Comparison of ENCODE assay signal across 21 cellular contexts in the genomic region with DNA sequence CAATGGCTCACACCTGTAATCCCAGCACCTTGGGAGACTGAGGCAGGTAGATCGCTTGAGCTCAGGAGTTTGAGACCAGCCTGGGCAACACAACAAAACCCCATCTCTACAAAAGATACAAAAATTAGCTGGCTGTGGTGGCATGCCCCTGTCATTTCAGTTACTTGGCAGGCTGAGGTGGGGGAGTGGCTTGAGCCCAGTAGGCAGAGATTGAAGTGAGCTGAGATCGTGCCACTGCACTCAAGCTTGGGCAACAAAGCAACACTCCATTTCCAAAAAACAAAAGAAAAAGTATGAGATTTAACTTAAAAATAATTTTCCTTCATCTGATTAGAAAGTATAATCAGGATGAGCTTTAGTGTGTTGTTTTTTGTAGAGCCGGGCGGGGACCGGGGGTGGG. TPM values are rescaled to one million over a fixed set of nuclear protein-coding genes. Genes with fewer than 3 reads are reported as not detected.
A peak's percentile ranks its signal among the peaks of the same experiment; 100 is the strongest.
DNase-seq lines count a peak whose midpoint lies in the region; ATAC-seq, FAIRE-seq and TF ChIP-seq lines count a peak whose summit lies in the region.
"Had no signal": no experiment of that assay in that cellular context is flagged by ENCODE, and none has a peak within 500 bp of the region (broad histone marks: within the 10 kb centered on the region; RNA-seq: fewer than 3 reads in every experiment).

No MANE protein-coding gene starts in this region.

- no peak for TF ChIP-seq EP300 in GM12878 (IDR thresholded peaks at IDR 0.05; ENCODE audit: borderline replicate concordance in 1 of 2, control insufficient read depth in 1 of 2, low read depth in 2 of 2, low read length in 2 of 2)

- peak overlapping the region; percentile 18 for H3K27ac Mint-ChIP-seq in activated naive CD4-positive, alpha-beta T cell treated with anti-CD3 and anti-CD28 coated beads for 36 hours
- H3K27ac Mint-ChIP-seq in activated naive CD4-positive, alpha-beta T cell treated with anti-CD3 and anti-CD28 coated beads, Interleukin-2, amount 10 ng/mL, durations not matched to agents 7 days and 5 days: no peak overlapping the region
- H3K27ac Mint-ChIP-seq: GM23338 had no signal

- H2AFZ ChIP-seq in GM12878 (ENCODE audit: control insufficient read depth, low read depth, low read length): no peak overlapping the region

- peak overlapping the region; percentile 98 for H3K4me2 ChIP-seq in GM12878 (ENCODE audit: control insufficient read depth, insufficient read depth)
- H3K4me2 ChIP-seq: GM23338 had no signal

- H3K27ac ChIP-seq in GM12878 (ENCODE audit: control insufficient read depth, insufficient read depth) (peak overlapping the region; percentile 84), vagina (no peak overlapping the region)
- H3K27ac ChIP-seq: HL-60, SJCRH30 had no signal

- peak; percentile 19 for DNase-seq in activated naive CD4-positive, alpha-beta T cell treated with anti-CD3 and anti-CD28 coated beads for 36 hours
- no peak for DNase-seq in activated naive CD4-positive, alpha-beta T cell treated with anti-CD3 and anti-CD28 coated beads, Interleukin-2, amount 10 ng/mL, durations not matched to agents 7 days and 5 days
- DNase-seq in MG63: peak; percentile 14
- DNase-seq in GM12878 (ENCODE audit: low read depth, low spot score): no peak
- DNase-seq in GM10266 (ENCODE audit: extremely low spot score): no peak
- DNase-seq in vagina (ENCODE audit: extremely low spot score in 2 of 2): no peak
- DNase-seq: AML-193; CD4-positive, alpha-beta memory T cell; DMS79 treated with DMSO at 0.1 percent for 48 hours; GDM1; NCI-H1105; NCI-H187 treated with DMSO at 0.1 percent for 48 hours; NCI-H446; NCI-H774; OCI-M1; SJCRH30 had no signal

- in situ Hi-C loops in GM12878 (cut with MboI): no loop called here

- no peak for TF ChIP-seq RAD21 in GM12878 (IDR thresholded peaks at IDR 0.05; ENCODE audit: insufficient read depth, low read depth, low read length)

- 41% methylated on average over 5 of the region's 5 CpGs for WGBS in GM12878 (ENCODE audit: insufficient coverage, insufficient replicate concordance, low lambda C conversion rate, missing lambda C conversion rate)

- peaks cover 15% of the 10 kb centered on the region; the same call in 1 of the 2 replicates for H3K79me2 ChIP-seq in GM12878 (ENCODE audit: control insufficient read depth, insufficient read depth, low read length)

- SMC1A ChIA-PET in GM12878 (lab: Charles Lee; ENCODE audit: uncharacterized antibody, unreplicated experiment): interaction anchor here (0.8 to 12.8 kb wide), 27 partner anchors 9 to 244 kb away, joined by 3 to 526 read pairs (median 6); partner anchors contain the start of gene BCAT1

- no peaks in the 10 kb centered on the region for H3K27me3 ChIP-seq in MG63
- H3K27me3 ChIP-seq in GM12878 (replicated peaks in 1 of 2; ENCODE audit: control insufficient read depth in 2 of 2, insufficient read depth in 2 of 2, low read length in 1 of 2): no peaks in the 10 kb centered on the region
- H3K27me3 ChIP-seq in vagina: no peaks in the 10 kb centered on the region
- H3K27me3 ChIP-seq: SJCRH30 had no signal

- no peak overlapping the region for H3K4me3 Mint-ChIP-seq in activated naive CD4-positive, alpha-beta T cell treated with anti-CD3 and anti-CD28 coated beads for 36 hours
- H3K4me3 Mint-ChIP-seq in activated naive CD4-positive, alpha-beta T cell treated with anti-CD3 and anti-CD28 coated beads, Interleukin-2, amount 10 ng/mL, durations not matched to agents 7 days and 5 days: no peak overlapping the region
- H3K4me3 Mint-ChIP-seq: CD4-positive, alpha-beta memory T cell; GM23338 had no signal

- H4K20me1 ChIP-seq in GM12878 (ENCODE audit: control insufficient read depth, insufficient read depth): no peaks in the 10 kb centered on the region

- FAIRE-seq in GM12878 (lab: Jason Lieb, UNC): no peak
- FAIRE-seq: K562 had no signal

- ATAC-seq in GM12878 (peak; percentile 32), GM18867 (IDR thresholded peaks at IDR 0.05; ENCODE audit: unreplicated experiment) (no peak), HG02840 (IDR thresholded peaks at IDR 0.05; ENCODE audit: low FRiP score, unreplicated experiment) (no peak)
- ATAC-seq: GM23338, K562 had no signal

- intact Hi-C loops in activated naive CD4-positive, alpha-beta T cell treated with anti-CD3 and anti-CD28 coated beads for 36 hours (cut with micrococcal nuclease): no loop called here
- intact Hi-C loops in GM12878 (cut with micrococcal nuclease; ENCODE audit: unreplicated experiment): loop anchor here (2.0 kb wide), 1 partner anchor 46 kb away; no protein-coding TSS in a partner anchor
- intact Hi-C loops in vagina (cut with DNase I): no loop called here

- TF ChIP-seq POLR2A in GM12878 (IDR thresholded peaks at IDR 0.05; ENCODE audit: low read depth, low read length): no peak
- no peak for TF ChIP-seq POLR2A in vagina (IDR thresholded peaks at IDR 0.05)

- no peaks in the 10 kb centered on the region for H3K36me3 ChIP-seq in MG63
- H3K36me3 ChIP-seq in GM12878 (ENCODE audit: control insufficient read depth in 2 of 2, insufficient read depth in 2 of 2, low read length in 1 of 2): no peaks in the 10 kb centered on the region
- no peaks in the 10 kb centered on the region for H3K36me3 ChIP-seq in vagina
- H3K36me3 ChIP-seq: SJCRH30 had no signal

- RAD21 ChIA-PET in GM12878 (lab: Charles Lee; ENCODE audit: unreplicated experiment): interaction anchor here (0.8 to 13.0 kb wide), 18 partner anchors 8 to 391 kb away, joined by 3 to 462 read pairs (median 6); partner anchors contain the start of gene BCAT1

- H3K9ac ChIP-seq in GM12878 (ENCODE audit: control insufficient read depth, insufficient read depth, low read length): peak overlapping the region; percentile 2; the same call in 1 of the 2 replicates

- no peaks in the 10 kb centered on the region for H3K9me3 ChIP-seq in MG63
- no peaks in the 10 kb centered on the region; the same call in 2 of the 3 replicates for H3K9me3 ChIP-seq in GM12878 (replicated peaks; ENCODE audit: control insufficient read depth, insufficient read depth, low read length)
- H3K9me3 ChIP-seq in vagina: no peaks in the 10 kb centered on the region
- H3K9me3 ChIP-seq: SJCRH30 had no signal

- H3K9me3 Mint-ChIP-seq in activated naive CD4-positive, alpha-beta T cell treated with anti-CD3 and anti-CD28 coated beads for 36 hours: no peaks in the 10 kb centered on the region
- no peaks in the 10 kb centered on the region for H3K9me3 Mint-ChIP-seq in activated naive CD4-positive, alpha-beta T cell treated with anti-CD3 and anti-CD28 coated beads, Interleukin-2, amount 10 ng/mL, durations not matched to agents 7 days and 5 days
- H3K9me3 Mint-ChIP-seq: CD4-positive, alpha-beta memory T cell; GM23338 had no signal

- BruUV-seq in GM12878 (replicated peaks; lab: Mats Ljungman, UMichigan): no TSS peak

- TF ChIP-seq CTCF in GM12878 (IDR thresholded peaks at IDR 0.05 in 2 of 3, conservative IDR thresholded peaks at IDR 0.05 in 1 of 3; ENCODE audit: control insufficient read depth in 2 of 3, extremely low read depth in 1 of 3, insufficient read depth in 1 of 3, low read depth in 3 of 3, low read length in 3 of 3) (no peak), GM10266 (IDR thresholded peaks at IDR 0.05; ENCODE audit: control insufficient read depth, insufficient read depth, low read depth, missing control alignments) (no peak), vagina (IDR thresholded peaks at IDR 0.05) (no peak)

- CTCF ChIA-PET in activated naive CD4-positive, alpha-beta T cell treated with anti-CD3 and anti-CD28 coated beads for 36 hours (lab: Charles Lee): interaction anchor here (1.7 to 2.8 kb wide), 3 partner anchors 55 to 134 kb away, joined by 5 to 14 read pairs (median 11); a partner anchor contains a TSS
- CTCF ChIA-PET in activated naive CD4-positive, alpha-beta T cell treated with anti-CD3 and anti-CD28 coated beads, Interleukin-2, amount 10 ng/mL, durations not matched to agents 7 days and 5 days (lab: Charles Lee): interaction anchor here (2.0 kb wide), 1 partner anchor 159 kb away, joined by 4 read pairs; no protein-coding TSS in a partner anchor
- CTCF ChIA-PET in GM12878 (lab: Yijun Ruan, JAX): interaction anchor here (0.7 to 12.0 kb wide), 14 partner anchors 12 to 182 kb away, joined by 3 to 141 read pairs (median 6); a partner anchor contains a TSS

- POLR2A ChIA-PET in GM12878 (lab: Charles Lee): interaction anchor here (0.6 to 10.0 kb wide), 7 partner anchors 9 to 174 kb away, joined by 3 to 297 read pairs (median 6); a partner anchor contains a TSS

- H3K4me1 ChIP-seq in GM12878 (ENCODE audit: control insufficient read depth, insufficient read depth, low read length) (peaks cover 68% of the 10 kb centered on the region), vagina (peaks cover 9% of the 10 kb centered on the region)

- H3K36me3 Mint-ChIP-seq in activated naive CD4-positive, alpha-beta T cell treated with anti-CD3 and anti-CD28 coated beads for 36 hours (ENCODE audit: low read depth): no peaks in the 10 kb centered on the region
- no peaks in the 10 kb centered on the region for H3K36me3 Mint-ChIP-seq in activated naive CD4-positive, alpha-beta T cell treated with anti-CD3 and anti-CD28 coated beads, Interleukin-2, amount 10 ng/mL, durations not matched to agents 7 days and 5 days
- H3K36me3 Mint-ChIP-seq: CD4-positive, alpha-beta memory T cell had no signal

- H3K4me3 ChIP-seq in MG63 (no peak overlapping the region), GM12878 (peak overlapping the region; percentile 65), vagina (no peak overlapping the region)
- H3K4me3 ChIP-seq: GM23338, K562, SJCRH30 had no signal

- no peaks in the 10 kb centered on the region for H3K27me3 Mint-ChIP-seq in activated naive CD4-positive, alpha-beta T cell treated with anti-CD3 and anti-CD28 coated beads for 36 hours (ENCODE audit: low read depth)
- no peaks in the 10 kb centered on the region for H3K27me3 Mint-ChIP-seq in activated naive CD4-positive, alpha-beta T cell treated with anti-CD3 and anti-CD28 coated beads, Interleukin-2, amount 10 ng/mL, durations not matched to agents 7 days and 5 days
- H3K27me3 Mint-ChIP-seq: CD4-positive, alpha-beta memory T cell had no signal

- H3K4me1 Mint-ChIP-seq in activated naive CD4-positive, alpha-beta T cell treated with anti-CD3 and anti-CD28 coated beads for 36 hours (ENCODE audit: low read depth): peaks cover 36% of the 10 kb centered on the region
- peaks cover 14% of the 10 kb centered on the region for H3K4me1 Mint-ChIP-seq in activated naive CD4-positive, alpha-beta T cell treated with anti-CD3 and anti-CD28 coated beads, Interleukin-2, amount 10 ng/mL, durations not matched to agents 7 days and 5 days
- H3K4me1 Mint-ChIP-seq: GM23338 had no signal

RNA-seq across cellular contexts. Expression of gene BCAT1, which starts 47.9 kb away (rescaled TPM):
- total RNA-seq in activated naive CD4-positive, alpha-beta T cell treated with anti-CD3 and anti-CD28 coated beads for 36 hours: 10 to 100 TPM; 16.4 to 16.7 TPM
- 49.6 and 61.5 TPM in 2 replicates for total RNA-seq in MG63 (2014; rRNA removed; shearing (Covaris generic); ENCODE audit: low replicate concordance)
- 74.1 and 84.6 TPM in 2 replicates for total RNA-seq in GM12878 (2013; cell fraction: nucleolus; rRNA removed)
- total RNA-seq in GM12878 (2014; rRNA removed) (89.3 and 106 TPM in 2 replicates), GM12878 (2014; rRNA removed; fragmentation: Illumina TruSeq; extraction: Trizol) (122 and 123 TPM in 2 replicates), GM12878 (2021) (187 and 203 TPM in 2 replicates), vagina (20.6 TPM)
- polyA plus RNA-seq in GM12878 (2011; ENCODE audit: low read depth): 14.8 TPM
- polyA plus RNA-seq in GM12878 (2011; rRNA removed) (31.2 and 47.4 TPM in 2 replicates), GM12878 (2014; fragmentation: Illumina TruSeq; extraction: Trizol) (74.4 and 107 TPM in 2 replicates), GM12878 (2014; fragmentation: Nextera tagmentation; extraction: Ambion mirVana) (10 to 100 TPM; 26.2 to 38.1 TPM), GM12878 (2014; rRNA removed) (44.6 and 50.4 TPM in 2 replicates), GM12878 (2016; fragmentation: Nextera tagmentation; extraction: Ambion mirVana) (100 to 1,000 TPM; 153 to 162 TPM)
- 10.6 and 17.6 TPM in 2 replicates for polyA plus RNA-seq in GM12878 (2011; cell fraction: cytosol; rRNA removed)
- polyA plus RNA-seq in GM12878 (2011; cell fraction: nucleus; rRNA removed): 15.1 and 18.7 TPM in 2 replicates
- 21.9 and 34.6 TPM in 2 replicates for polyA plus RNA-seq in GM12878 (2012)
- 61.8 and 62.7 TPM in 2 replicates for polyA minus RNA-seq in GM12878 (2011; rRNA and poly(A)+ RNA removed)
- 35.9 and 38.3 TPM in 2 replicates for polyA minus RNA-seq in GM12878 (2011; cell fraction: cytosol; rRNA and poly(A)+ RNA removed)
- 27.0 and 40.6 TPM in 2 replicates for polyA minus RNA-seq in GM12878 (2011; cell fraction: nucleus; rRNA and poly(A)+ RNA removed)

Comparison
In these comparisons a context has a peak if more than half of its experiments do, and no peak if none do; other contexts are left out.
1. DNase-seq: peak in activated naive CD4-positive, alpha-beta T cell treated with anti-CD3 and anti-CD28 coated beads for 36 hours (single experiment) and MG63 (single experiment); none in activated naive CD4-positive, alpha-beta T cell treated with anti-CD3 and anti-CD28 coated beads, Interleukin-2, amount 10 ng/mL, durations not matched to agents 7 days and 5 days (single experiment), GM12878 (single experiment), GM10266 (single experiment) and vagina (0 of 2).